ENCODE assay signal across 9 cellular contexts in the genomic region with DNA sequence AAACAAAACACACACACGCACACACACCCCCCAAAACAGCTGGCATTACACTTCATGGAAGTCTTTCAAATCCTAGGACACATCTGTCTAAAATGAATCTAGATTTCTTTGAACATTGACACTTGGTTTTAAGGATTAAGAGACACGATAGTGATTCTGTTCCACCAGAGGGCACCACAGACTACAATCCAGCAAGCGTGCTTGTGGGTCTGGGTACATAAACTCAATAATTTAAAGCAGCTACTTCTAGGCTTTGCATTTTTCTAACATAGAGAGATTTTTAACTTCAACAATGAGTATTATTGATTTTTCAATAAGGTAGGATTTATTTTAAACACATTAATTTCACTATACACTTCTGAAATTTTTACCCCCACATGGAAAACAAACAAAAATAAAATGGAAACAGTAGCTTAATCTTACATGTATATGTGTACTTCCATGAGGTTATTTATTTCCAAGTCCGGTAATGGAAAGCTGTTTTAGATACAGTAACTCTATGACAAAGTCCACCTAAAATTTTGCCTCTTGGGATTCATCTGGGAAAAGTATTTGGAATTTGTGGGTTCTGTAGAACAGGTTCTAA.
DNase-seq lines count a peak whose midpoint lies in the region; TF ChIP-seq lines count a peak whose summit lies in the region.
"Had no signal": no experiment of that assay in that cellular context is flagged by ENCODE, and none has a peak within 500 bp of the region (broad histone marks: within the 10 kb centered on the region; RNA-seq: fewer than 3 reads in every experiment).

No MANE protein-coding gene starts in this region.

- peaks cover 0 to 18% (median 0%) of the 10 kb centered on the region in 45 donors for H3K27me3 ChIP-seq in dorsolateral prefrontal cortex

- POLR2A ChIA-PET in activated CD4-positive, alpha-beta T cell treated with anti-CD3 and anti-CD28 coated beads, Interleukin-2, amount 10 ng/mL, durations not matched to agents 7 days and 5 days (lab: Charles Lee): no interaction called here

- H3K9me3 Mint-ChIP-seq in activated CD4-positive, alpha-beta T cell treated with anti-CD3 and anti-CD28 coated beads, Interleukin-2, amount 10 ng/mL, durations not matched to agents 7 days and 5 days: no peaks in the 10 kb centered on the region
- H3K9me3 Mint-ChIP-seq: dendritic cell treated with granulocyte-macrophage colony-stimulating factor and Interleukin-4, amounts not matched to agents 40 ng/mL and 50 ng/mL, for 4 days had no signal

- peaks cover 11% of the 10 kb centered on the region for H3K27me3 Mint-ChIP-seq in activated CD4-positive, alpha-beta T cell treated with anti-CD3 and anti-CD28 coated beads, Interleukin-2, amount 10 ng/mL, durations not matched to agents 7 days and 5 days
- H3K27me3 Mint-ChIP-seq: dendritic cell treated with granulocyte-macrophage colony-stimulating factor and Interleukin-4, amounts not matched to agents 40 ng/mL and 50 ng/mL, for 4 days had no signal

- no peaks in the 10 kb centered on the region for H3K36me3 Mint-ChIP-seq in activated CD4-positive, alpha-beta T cell treated with anti-CD3 and anti-CD28 coated beads, Interleukin-2, amount 10 ng/mL, durations not matched to agents 7 days and 5 days (ENCODE audit: low read depth)

- no peak overlapping the region for H3K4me3 ChIP-seq in HFF-Myc (replicated peaks; ENCODE audit: low read depth, low read length)
- no peak overlapping the region for H3K4me3 ChIP-seq in dorsolateral prefrontal cortex

- no peak overlapping the region for H3K4me3 Mint-ChIP-seq in activated CD4-positive, alpha-beta T cell treated with anti-CD3 and anti-CD28 coated beads, Interleukin-2, amount 10 ng/mL, durations not matched to agents 7 days and 5 days
- H3K4me3 Mint-ChIP-seq: dendritic cell treated with granulocyte-macrophage colony-stimulating factor and Interleukin-4, amounts not matched to agents 40 ng/mL and 50 ng/mL, for 4 days had no signal

- TF ChIP-seq CTCF in HFF-Myc (IDR thresholded peaks at IDR 0.05; ENCODE audit: low read depth, low read length, missing control alignments): peak; percentile 63
- TF ChIP-seq CTCF in dorsolateral prefrontal cortex (IDR thresholded peaks at IDR 0.05 in 54 of 56, conservative IDR thresholded peaks at IDR 0.05 in 2 of 56; ENCODE audit: low read depth in 1 of 56, partially characterized antibody in 56 of 56): peak; percentile 54 to 92 (median 78)

- no peak overlapping the region for H3K27ac Mint-ChIP-seq in activated CD4-positive, alpha-beta T cell treated with anti-CD3 and anti-CD28 coated beads, Interleukin-2, amount 10 ng/mL, durations not matched to agents 7 days and 5 days
- H3K27ac Mint-ChIP-seq: dendritic cell treated with granulocyte-macrophage colony-stimulating factor and Interleukin-4, amounts not matched to agents 40 ng/mL and 50 ng/mL, for 4 days had no signal

- CTCF ChIA-PET in activated CD4-positive, alpha-beta T cell treated with anti-CD3 and anti-CD28 coated beads, Interleukin-2, amount 10 ng/mL, durations not matched to agents 7 days and 5 days (lab: Charles Lee): interaction anchor here (0.8 to 1.2 kb wide), 4 partner anchors 17 to 728 kb away, joined by 3 to 7 read pairs (median 4); no protein-coding TSS in a partner anchor

- peaks cover 2% of the 10 kb centered on the region for H3K4me1 Mint-ChIP-seq in activated CD4-positive, alpha-beta T cell treated with anti-CD3 and anti-CD28 coated beads, Interleukin-2, amount 10 ng/mL, durations not matched to agents 7 days and 5 days

- intact Hi-C loops in dorsolateral prefrontal cortex (cut with DNase I): loop anchor here (2.0 to 10.0 kb wide), 3 partner anchors 152 to 652 kb away; no protein-coding TSS in a partner anchor

- no peak overlapping the region for H3K27ac ChIP-seq in dorsolateral prefrontal cortex

- DNase-seq in DMS53 treated with DMSO at 0.1 percent for 48 hours (lab: John Stamatoyannopoulos, UW; ENCODE audit: unreplicated experiment) (peak; percentile 37), HFF-Myc (ENCODE audit: extremely low read depth, low read depth) (peak; percentile 43), NCI-H345 (lab: John Stamatoyannopoulos, UW) (peak; percentile 61), dorsolateral prefrontal cortex (peak in 9 of 10 donors; percentile 18 to 78 (median 50)), medulla oblongata (ENCODE audit: extremely low spot score) (peak; percentile 83), 8988T (no peak)
- peak; percentile 76 for DNase-seq in activated CD4-positive, alpha-beta T cell treated with anti-CD3 and anti-CD28 coated beads, Interleukin-2, amount 10 ng/mL, durations not matched to agents 7 days and 5 days
- DNase-seq in stimulated activated CD8-positive, alpha-beta memory T cell treated with anti-CD3 and anti-CD28 coated beads, Interleukin-4, amount 100 ng/mL, for 24 hours (ENCODE audit: low read depth): peak; percentile 24
